Comparison of ENCODE assay signal across 10 cellular contexts in genomic region chr5:65928860-65929259, GRCh38. TPM values are rescaled to one million over a fixed set of nuclear protein-coding genes. Genes with fewer than 3 reads are reported as not detected.
DNase-seq lines count a peak whose midpoint lies in the region; ATAC-seq, FAIRE-seq and TF ChIP-seq lines count a peak whose summit lies in the region.
"Had no signal": no experiment of that assay in that cellular context is flagged by ENCODE, and none has a peak within 500 bp of the region (broad histone marks: within the 10 kb centered on the region; RNA-seq: fewer than 3 reads in every experiment).

No MANE protein-coding gene starts in this region.

- POLR2A ChIA-PET in K562 (lab: Yijun Ruan, JAX), result interaction anchor here (1.1 kb wide), 1 partner anchor 74 kb away, joined by 3 read pairs; no protein-coding TSS in a partner anchor

- no peak for TF ChIP-seq RAD21 in K562 (CRISPR knock-in tag; conservative IDR thresholded peaks at IDR 0.05 in 1 of 2, IDR thresholded peaks at IDR 0.05 in 1 of 2)

- H3K9me3 ChIP-seq in left ventricle myocardium inferior (replicated peaks) (no peaks in the 10 kb centered on the region), K562 (replicated peaks; ENCODE audit: control insufficient read depth, insufficient read depth, low read depth, low read length) (no peaks in the 10 kb centered on the region), lower lobe of right lung (no peaks in the 10 kb centered on the region)

- H3K27ac Mint-ChIP-seq in CD14-positive monocyte, result no peak overlapping the region

- H3K9ac ChIP-seq in K562 (ENCODE audit: insufficient read depth in 1 of 2, low read depth in 2 of 2, low read length in 2 of 2), result peak overlapping the region in 1 of 2 experiments; percentile 95; a peak in 2 of 4 replicates

- peaks cover 17 to 20% of the 10 kb centered on the region in 2 donors for H3K36me3 Mint-ChIP-seq in CD14-positive monocyte

- WGBS in K562 (ENCODE audit: insufficient coverage, low coverage, missing lambda C conversion rate), result 5% methylated on average over 3 of the region's 3 CpGs

- H3K4me3 ChIP-seq in left ventricle myocardium inferior, result peak overlapping the region; percentile 92
- H3K4me3 ChIP-seq in K562, result peak overlapping the region; percentile 90
- peak overlapping the region; percentile 80 for H3K4me3 ChIP-seq in lower lobe of right lung

- no peak for DNase-seq in left ventricle myocardium inferior
- no peak for DNase-seq in Right ventricle myocardium superior
- DNase-seq in K562 (ENCODE audit: extremely low read depth in 1 of 4, low spot score in 3 of 4), result no peak
- DNase-seq in lower lobe of right lung, result no peak
- no peak for DNase-seq in CD14-positive monocyte (ENCODE audit: low spot score)
- DNase-seq in GM19239 (ENCODE audit: insufficient read length, low spot score), result no peak
- DNase-seq in amniotic stem cell (lab: John Stamatoyannopoulos, UW), result no peak
- DNase-seq: stimulated activated CD4-positive, alpha-beta T cell treated with anti-CD3 and anti-CD28 coated beads, Interleukin-2, amount 100 ng/mL, for 24 hours had no signal

- BruUV-seq in K562 (replicated peaks; lab: Mats Ljungman, UMichigan), result no TSS peak

- TF ChIP-seq EP300 in K562 (IDR thresholded peaks at IDR 0.05; ENCODE audit: low read length), result no peak

- TF ChIP-seq CTCF in left ventricle myocardium inferior (IDR thresholded peaks at IDR 0.05; ENCODE audit: borderline replicate concordance), result no peak
- no peak for TF ChIP-seq CTCF in K562 (IDR thresholded peaks at IDR 0.05 in 2 of 3, conservative IDR thresholded peaks at IDR 0.05 in 1 of 3; ENCODE audit: insufficient read depth in 2 of 3, low read depth in 1 of 3, low read length in 3 of 3)
- TF ChIP-seq CTCF in lower lobe of right lung (IDR thresholded peaks at IDR 0.05), result no peak
- TF ChIP-seq CTCF in CD14-positive monocyte (IDR thresholded peaks at IDR 0.05), result no peak

- peaks cover 0 to 1% (median 0%) of the 10 kb centered on the region in 3 donors for H3K27me3 Mint-ChIP-seq in CD14-positive monocyte (ENCODE audit: low read depth in 3 of 3)

- H3K27ac ChIP-seq in left ventricle myocardium inferior (replicated peaks) (peak overlapping the region; percentile 100), K562 (ENCODE audit: extremely low read depth, low read depth, low read length) (peak overlapping the region; percentile 97; the same call in 2 of the 3 replicates), lower lobe of right lung (no peak overlapping the region)

- no peaks in the 10 kb centered on the region for H3K9me1 ChIP-seq in K562 (ENCODE audit: control insufficient read depth, insufficient read depth, low read length)

- no peak for FAIRE-seq in K562 (lab: Jason Lieb, UNC)
- no peak for FAIRE-seq in GM19239 (lab: Jason Lieb, UNC)

- no peak for TF ChIP-seq POLR2A in K562 (conservative IDR thresholded peaks at IDR 0.05)

- intact Hi-C loops in left ventricle myocardium inferior (cut with micrococcal nuclease) (loop anchor here (10.0 kb wide), 1 partner anchor 86 kb away; no protein-coding TSS in a partner anchor), Right ventricle myocardium superior (cut with DNase I) (loop anchor here (10.0 kb wide), 1 partner anchor 216 kb away; the partner anchor contains the start of gene SREK1), K562 (cut with micrococcal nuclease) (loop anchor here (5.0 to 10.0 kb wide), 2 partner anchors 207 to 304 kb away; partner anchors contain the start of genes NLN, SGTB, SHLD3 and TRAPPC13), lower lobe of right lung (cut with DNase I) (no loop called here), CD14-positive monocyte (cut with micrococcal nuclease) (loop anchor here (5.0 to 10.0 kb wide), 3 partner anchors 104 to 216 kb away; partner anchors contain the start of genes NLN (in 2 of the 2), SGTB (in 2 of the 2) and SREK1 (in 1 of the 2))

- CTCF ChIA-PET in K562 (lab: Yijun Ruan, JAX; ENCODE audit: low intra/inter-chr PET ratio), result no interaction called here

- H3K9me3 Mint-ChIP-seq in CD14-positive monocyte, result no peaks in the 10 kb centered on the region

- in situ Hi-C loops in K562 (cut with MboI), result loop anchor here (5.0 kb wide), 1 partner anchor 103 kb away; no protein-coding TSS in a partner anchor

- H3K4me1 ChIP-seq in left ventricle myocardium inferior, result peaks cover 68% of the 10 kb centered on the region
- peaks cover 5 to 16% of the 10 kb centered on the region in 2 experiments; a peak in 4 of 5 replicates for H3K4me1 ChIP-seq in K562 (replicated peaks in 1 of 2; ENCODE audit: control insufficient read depth in 2 of 2, insufficient read depth in 2 of 2, low read length in 2 of 2)
- H3K4me1 ChIP-seq in lower lobe of right lung, result peaks cover 31% of the 10 kb centered on the region

- peak overlapping the region; percentile 90 for H3K4me2 ChIP-seq in K562 (ENCODE audit: insufficient read depth, low read length)

- H3K36me3 ChIP-seq in left ventricle myocardium inferior (peaks cover 7% of the 10 kb centered on the region), K562 (ENCODE audit: control insufficient read depth, insufficient read depth, low read length) (peaks cover 16% of the 10 kb centered on the region), lower lobe of right lung (no peaks in the 10 kb centered on the region)

- no peak overlapping the region for H3K4me3 Mint-ChIP-seq in CD14-positive monocyte

- H4K20me1 ChIP-seq in K562 (replicated peaks; ENCODE audit: control insufficient read depth, insufficient read depth, low read length), result peaks cover 9% of the 10 kb centered on the region; the same call in 1 of the 2 replicates

- no peak for ATAC-seq in Right ventricle myocardium superior (ENCODE audit: poor library complexity)
- ATAC-seq in K562, result no peak
- no peak for ATAC-seq in lower lobe of right lung
- no peak for ATAC-seq in HG03460 (IDR thresholded peaks at IDR 0.05; ENCODE audit: unreplicated experiment)
- ATAC-seq: activated CD4-positive, CD25-positive, alpha-beta regulatory T cell treated with anti-CD3 and anti-CD28 coated beads, Interleukin-2, amount 50 U/mL, for 24 hours had no signal

- no peak overlapping the region for H2AFZ ChIP-seq in K562 (ENCODE audit: low read depth, low read length)

- H3K27me3 ChIP-seq in left ventricle myocardium inferior (ENCODE audit: low read depth), result no peaks in the 10 kb centered on the region
- H3K27me3 ChIP-seq in K562 (ENCODE audit: control insufficient read depth in 2 of 2, insufficient read depth in 2 of 2, low read length in 2 of 2), result no peaks in the 10 kb centered on the region
- H3K27me3 ChIP-seq in lower lobe of right lung (ENCODE audit: low read depth), result no peaks in the 10 kb centered on the region

- peaks cover 54% of the 10 kb centered on the region for H3K4me1 Mint-ChIP-seq in CD14-positive monocyte

- H3K79me2 ChIP-seq in K562 (ENCODE audit: control insufficient read depth, insufficient read depth, low read length), result peaks cover 91% of the 10 kb centered on the region

TF ChIP-seq in K562, 482 proteins besides CTCF, POLR2A, EP300 and RAD21 (continues in another document):
- TF ChIP-seq FOXM1 (IDR thresholded peaks at IDR 0.05; ENCODE audit: low read depth) (no peak), FOXM1 (CRISPR knock-in tag; IDR thresholded peaks at IDR 0.05; ENCODE audit: low read depth) (no peak)

RNA-seq across cellular contexts. Expression of gene ERBIN, which starts 2.5 kb away (rescaled TPM):
- total RNA-seq in left ventricle myocardium inferior, result 38.0 TPM
- total RNA-seq in Right ventricle myocardium superior, result 34.1 TPM
- total RNA-seq in K562 (2011; cell fraction: chromatin; rRNA removed; ENCODE audit: low replicate concordance), result 112 and 233 TPM in 2 replicates
- 51.4 and 66.5 TPM in 2 replicates for total RNA-seq in K562 (2011; cell fraction: nucleolus; rRNA removed)
- 75.7 and 89.3 TPM in 2 replicates for total RNA-seq in K562 (2011; cell fraction: nucleoplasm; rRNA removed)
- 27.9 and 41.7 TPM in 2 replicates for total RNA-seq in K562 (2014; rRNA removed)
- total RNA-seq in K562 (2014; rRNA removed; fragmentation: Illumina TruSeq; extraction: Trizol), result 62.1 and 80.5 TPM in 2 replicates
- total RNA-seq in K562 (2015; rRNA removed; fragmentation: Illumina TruSeq; extraction: Trizol), result 66.1 and 72.8 TPM in 2 replicates
- total RNA-seq in K562 (2021), result 47.5 and 50.8 TPM in 2 replicates
- polyA plus RNA-seq in K562 (2011; rRNA removed), result 37.9 and 56.9 TPM in 2 replicates
- 11.3 and 18.9 TPM in 2 replicates for polyA plus RNA-seq in K562 (2011; cell fraction: cytosol; rRNA removed)
- polyA plus RNA-seq in K562 (2011; cell fraction: nucleus; rRNA removed), result 35.7 and 43.4 TPM in 2 replicates
- polyA plus RNA-seq in K562 (2012), result 21.0 and 29.0 TPM in 2 replicates
- 39.0 and 40.6 TPM in 2 replicates for polyA plus RNA-seq in K562 (2014; fragmentation: Illumina TruSeq; extraction: Trizol)
- 10 to 100 TPM; 11.9 to 12.1 TPM for polyA plus RNA-seq in K562 (2014; fragmentation: Nextera tagmentation; extraction: Ambion mirVana)
- 38.6 and 40.4 TPM in 2 replicates for polyA plus RNA-seq in K562 (2014; rRNA removed)
- 120 and 130 TPM in 2 replicates for polyA minus RNA-seq in K562 (2011; rRNA and poly(A)+ RNA removed)
- 29.4 and 46.2 TPM in 2 replicates for polyA minus RNA-seq in K562 (2011; cell fraction: cytosol; rRNA and poly(A)+ RNA removed)
- 102 and 130 TPM in 2 replicates for polyA minus RNA-seq in K562 (2011; cell fraction: nucleus; rRNA and poly(A)+ RNA removed)
- 68.2 TPM for total RNA-seq in lower lobe of right lung
- 10 to 100 TPM; 25.2 to 43.3 TPM for polyA plus RNA-seq in CD14-positive monocyte
